36 cellular contexts compared by ENCODE assay signal in genomic region chr16:51017969-51018368, GRCh38.
"Had no signal": no experiment of that assay in that cellular context is flagged by ENCODE, and none has a peak within 500 bp of the region (broad histone marks: within the 10 kb centered on the region; RNA-seq: fewer than 3 reads in every experiment).

No MANE protein-coding gene starts in this region.

- H3K9me3 ChIP-seq: MG63 had no signal

- H3K27me3 ChIP-seq: MG63 had no signal

- DNase-seq: Kasumi-1, MG63, MM.1S, MV-4-11, NCI-H1048, NCI-H1092, NCI-H1092 treated with DMSO at 0.1 percent for 48 hours, NCI-H1105, NCI-H1105 treated with DMSO at 0.1 percent for 48 hours, NCI-H1417, NCI-H1417 treated with DMSO at 0.1 percent for 48 hours, NCI-H1436, NCI-H1436 treated with DMSO at 0.1 percent for 48 hours, NCI-H146, NCI-H1694, NCI-H1694 treated with DMSO at 0.1 percent for 48 hours, NCI-H187, NCI-H187 treated with DMSO at 0.1 percent for 48 hours, NCI-H1930, NCI-H2029, NCI-H2029 treated with DMSO at 0.1 percent for 48 hours, NCI-H2081, NCI-H2081 treated with DMSO at 0.1 percent for 48 hours, NCI-H2107, NCI-H2171, NCI-H2171 treated with DMSO at 0.1 percent for 48 hours, NCI-H2227 treated with DMSO at 0.1 percent for 48 hours, NCI-H226, NCI-H345, NCI-H446, NCI-H446 treated with DMSO at 0.1 percent for 48 hours, NCI-H510A, NCI-H510A treated with DMSO at 0.1 percent for 48 hours, NCI-H524, NCI-H524 treated with DMSO at 0.1 percent for 48 hours, NCI-H526 had no signal

- H3K4me3 ChIP-seq: MG63 had no signal

- H3K36me3 ChIP-seq: MG63 had no signal
